ENCODE assay signal across 1 cellular context in genomic region chr19:4234142-4234861, GRCh38.
TF ChIP-seq lines count a peak whose summit lies in the region.

No MANE protein-coding gene starts in this region.

TF ChIP-seq in K562, 482 proteins besides CTCF, POLR2A, EP300 and RAD21:
- TF ChIP-seq ZNF24 (IDR thresholded peaks at IDR 0.05) = peak; percentile 92
- no peak for TF ChIP-seq CHD1 (IDR thresholded peaks at IDR 0.05; ENCODE audit: low read length)
